Comparison of ENCODE assay signal across 2 cellular contexts in genomic region chr3:141375381-141376301, GRCh38.
TF ChIP-seq lines count a peak whose summit lies in the region.

No MANE protein-coding gene starts in this region.

TF ChIP-seq in H1, 55 proteins besides CTCF, POLR2A, EP300 and RAD21:
- TF ChIP-seq CTBP2 (IDR thresholded peaks at IDR 0.05; ENCODE audit: borderline replicate concordance, insufficient read depth, insufficient read length, low read length): no peak
- no peak for TF ChIP-seq RBBP5 (IDR thresholded peaks at IDR 0.05; ENCODE audit: borderline replicate concordance, low read depth, low read length)
- no peak for TF ChIP-seq CHD2 (IDR thresholded peaks at IDR 0.05; ENCODE audit: low read length)
- TF ChIP-seq BCL11A (IDR thresholded peaks at IDR 0.05; ENCODE audit: low read depth in 2 of 2, low read length in 2 of 2): no peak
- TF ChIP-seq ZNF274 (IDR thresholded peaks at IDR 0.05; ENCODE audit: borderline replicate concordance, extremely low read depth, low read length): no peak
- TF ChIP-seq SUZ12 (IDR thresholded peaks at IDR 0.05; ENCODE audit: low read length): no peak
- no peak for TF ChIP-seq POLR2AphosphoS5 (IDR thresholded peaks at IDR 0.05; ENCODE audit: low read depth, low read length)
- no peak for TF ChIP-seq RXRA (IDR thresholded peaks at IDR 0.05; ENCODE audit: insufficient read depth, low read depth, low read length)
- TF ChIP-seq KDM1A (IDR thresholded peaks at IDR 0.05; ENCODE audit: borderline replicate concordance, low read length): no peak
- TF ChIP-seq GABPA (IDR thresholded peaks at IDR 0.05; ENCODE audit: borderline replicate concordance, insufficient read depth, low read length): no peak
- TF ChIP-seq USF2 (IDR thresholded peaks at IDR 0.05; ENCODE audit: low read length): no peak
- no peak for TF ChIP-seq CHD7 (IDR thresholded peaks at IDR 0.05; ENCODE audit: insufficient replicate concordance, low read length)
- TF ChIP-seq KDM5A (IDR thresholded peaks at IDR 0.05; ENCODE audit: low read length): no peak
- TF ChIP-seq HDAC6 (IDR thresholded peaks at IDR 0.05; ENCODE audit: low read depth, low read length): no peak
- no peak for TF ChIP-seq TAF1 (IDR thresholded peaks at IDR 0.05; ENCODE audit: low read depth, low read length)
- no peak for TF ChIP-seq NANOG (IDR thresholded peaks at IDR 0.05; ENCODE audit: insufficient read depth, low read depth, low read length, poor library complexity, severe bottlenecking)
- TF ChIP-seq SP2 (IDR thresholded peaks at IDR 0.05; ENCODE audit: low read length): no peak
- no peak for TF ChIP-seq SP1 (IDR thresholded peaks at IDR 0.05; ENCODE audit: low read depth, low read length)

TF ChIP-seq in HEK293T, 16 proteins besides CTCF, POLR2A, EP300 and RAD21:
- TF ChIP-seq SUZ12 (IDR thresholded peaks at IDR 0.05) (no peak), FOXK2 (IDR thresholded peaks at IDR 0.05) (no peak), BHLHE40 (IDR thresholded peaks at IDR 0.05; ENCODE audit: borderline replicate concordance) (no peak), FOXM1 (IDR thresholded peaks at IDR 0.05; ENCODE audit: borderline replicate concordance) (no peak), ELF4 (IDR thresholded peaks at IDR 0.05) (no peak), TARDBP (IDR thresholded peaks at IDR 0.05) (no peak), FOXA1 (IDR thresholded peaks at IDR 0.05) (no peak), PKNOX1 (IDR thresholded peaks at IDR 0.05) (no peak), HDGF (IDR thresholded peaks at IDR 0.05; ENCODE audit: borderline replicate concordance) (no peak), ZNF384 (IDR thresholded peaks at IDR 0.05) (no peak)
